17 cellular contexts compared by ENCODE assay signal in the genomic region with DNA sequence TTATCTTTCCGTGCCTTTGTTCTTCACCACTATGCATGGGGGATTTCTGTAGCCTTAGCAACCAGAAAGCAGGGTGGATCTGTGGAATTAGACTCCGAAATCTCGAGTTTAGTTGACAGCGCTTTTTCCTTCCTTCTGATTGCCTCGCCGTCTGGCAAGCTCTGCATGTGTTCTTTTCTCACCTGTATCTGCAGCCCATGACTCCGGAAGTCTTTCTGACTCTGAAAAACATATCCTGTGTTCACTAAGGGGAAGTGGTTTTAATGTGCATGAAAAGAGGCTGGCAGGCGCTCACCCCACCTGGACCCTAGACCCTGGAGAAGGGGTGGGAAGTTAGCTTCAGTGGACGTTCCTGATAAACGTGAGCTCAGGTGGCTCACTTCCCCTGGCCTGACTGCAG.
A peak's percentile ranks its signal among the peaks of the same experiment; 100 is the strongest.
DNase-seq lines count a peak whose midpoint lies in the region; ATAC-seq and TF ChIP-seq lines count a peak whose summit lies in the region.
"Had no signal": no experiment of that assay in that cellular context is flagged by ENCODE, and none has a peak within 500 bp of the region (broad histone marks: within the 10 kb centered on the region; RNA-seq: fewer than 3 reads in every experiment).

No MANE protein-coding gene starts in this region.

- H3K36me3 Mint-ChIP-seq in stimulated activated naive B cell treated with anti-CD40 and anti-IgM and Interleukin-4, amounts not matched to agents 10 μg/mL and 1 μg/mL and 100 μg/mL, for 72 hours: peaks cover 16 to 43% of the 10 kb centered on the region in 2 donors

- CTCF ChIA-PET in RWPE1 (lab: Yijun Ruan, JAX): no interaction called here

- POLR2A ChIA-PET in RWPE1 (lab: Yijun Ruan, JAX; ENCODE audit: low non-redundant PET): no interaction called here

- H3K9me3 Mint-ChIP-seq in stimulated activated naive B cell treated with anti-CD40 and anti-IgM and Interleukin-4, amounts not matched to agents 10 μg/mL and 1 μg/mL and 100 μg/mL, for 72 hours: peaks cover 11 to 12% of the 10 kb centered on the region in 2 donors

- peaks cover 50 to 66% of the 10 kb centered on the region in 2 donors for H3K4me1 Mint-ChIP-seq in stimulated activated naive B cell treated with anti-CD40 and anti-IgM and Interleukin-4, amounts not matched to agents 10 μg/mL and 1 μg/mL and 100 μg/mL, for 72 hours

- H3K4me3 Mint-ChIP-seq in stimulated activated naive B cell treated with anti-CD40 and anti-IgM and Interleukin-4, amounts not matched to agents 10 μg/mL and 1 μg/mL and 100 μg/mL, for 72 hours: no peak overlapping the region
- H3K4me3 Mint-ChIP-seq: HFFc6, neural progenitor cell had no signal

- peak overlapping the region; percentile 29 for H3K27ac ChIP-seq in RWPE1
- H3K27ac ChIP-seq: esophagus squamous epithelium, neural progenitor cell, right lobe of liver had no signal

- DNase-seq in activated gamma-delta T cell treated with Interleukin-2 at 50 U/mL for 16 hours (peak; percentile 25), activated gamma-delta T cell (lab: John Stamatoyannopoulos, UW) (no peak), RWPE1 (ENCODE audit: low spot score) (no peak), 8988T (no peak), COLO668 (lab: John Stamatoyannopoulos, UW; ENCODE audit: unreplicated experiment) (no peak)
- peak; percentile 36 for DNase-seq in central memory CD4-positive, alpha-beta T cell
- DNase-seq in stimulated activated naive B cell treated with anti-CD40 and anti-IgM and Interleukin-4, amounts not matched to agents 10 μg/mL and 1 μg/mL and 100 μg/mL, for 72 hours: no peak
- DNase-seq: activated CD4-positive, alpha-beta T cell treated with anti-CD3 and anti-CD28 coated beads, Interleukin-2, amount 50 U/mL, for 48 hours; anterior cingulate cortex; cortex of kidney; DMS79 treated with DMSO at 0.1 percent for 48 hours; esophagus squamous epithelium; HFFc6; NCI-H2029; right lobe of liver had no signal

- no peak for TF ChIP-seq CTCF in RWPE1 (conservative IDR thresholded peaks at IDR 0.05; ENCODE audit: low read depth)

- peak overlapping the region; percentile 75 for H3K27ac Mint-ChIP-seq in stimulated activated naive B cell treated with anti-CD40 and anti-IgM and Interleukin-4, amounts not matched to agents 10 μg/mL and 1 μg/mL and 100 μg/mL, for 72 hours
- H3K27ac Mint-ChIP-seq: HFFc6, neural progenitor cell had no signal

- peak; percentile 38 to 63 for ATAC-seq in stimulated activated naive B cell treated with anti-CD40 and anti-IgM and Interleukin-4, amounts not matched to agents 10 μg/mL and 1 μg/mL and 100 μg/mL, for 72 hours (replicated peaks)
- ATAC-seq in GM18907 (IDR thresholded peaks at IDR 0.05; ENCODE audit: unreplicated experiment): no peak
- ATAC-seq: right lobe of liver had no signal

- H3K27me3 Mint-ChIP-seq in stimulated activated naive B cell treated with anti-CD40 and anti-IgM and Interleukin-4, amounts not matched to agents 10 μg/mL and 1 μg/mL and 100 μg/mL, for 72 hours: no peaks in the 10 kb centered on the region

Comparison
In these comparisons a context has a peak if more than half of its experiments do, and no peak if none do; other contexts are left out.
1. DNase-seq: peak in activated gamma-delta T cell treated with Interleukin-2 at 50 U/mL for 16 hours (single experiment) and central memory CD4-positive, alpha-beta T cell (single experiment); none in activated gamma-delta T cell (single experiment), RWPE1 (single experiment), stimulated activated naive B cell treated with anti-CD40 and anti-IgM and Interleukin-4, amounts not matched to agents 10 μg/mL and 1 μg/mL and 100 μg/mL, for 72 hours (single experiment), 8988T (single experiment) and COLO668 (single experiment).